Comparison of ENCODE assay signal across 8 cellular contexts in genomic region chr19:5976768-5977167, GRCh38. TPM values are rescaled to one million over a fixed set of nuclear protein-coding genes. Genes with fewer than 3 reads are reported as not detected.
DNase-seq lines count a peak whose midpoint lies in the region; ATAC-seq, FAIRE-seq and TF ChIP-seq lines count a peak whose summit lies in the region.

No MANE protein-coding gene starts in this region.

- H4K20me1 ChIP-seq in GM12878 (ENCODE audit: control insufficient read depth, insufficient read depth): peaks cover 15% of the 10 kb centered on the region; the same call in 1 of the 2 replicates

- TF ChIP-seq EP300 in GM12878 (IDR thresholded peaks at IDR 0.05; ENCODE audit: borderline replicate concordance in 1 of 2, control insufficient read depth in 1 of 2, low read depth in 2 of 2, low read length in 2 of 2): no peak

- TF ChIP-seq POLR2A in GM12878 (IDR thresholded peaks at IDR 0.05; ENCODE audit: low read depth, low read length): no peak

- peaks cover 4 to 11% of the 10 kb centered on the region in 2 experiments for H3K36me3 ChIP-seq in GM12878 (ENCODE audit: control insufficient read depth in 2 of 2, insufficient read depth in 2 of 2, low read length in 1 of 2)
- peaks cover 0 to 4% of the 10 kb centered on the region in 2 donors for H3K36me3 ChIP-seq in lung (ENCODE audit: control insufficient read depth in 2 of 2, insufficient read depth in 2 of 2, low read length in 2 of 2)

- no peaks in the 10 kb centered on the region for H3K9me3 ChIP-seq in GM12878 (replicated peaks; ENCODE audit: control insufficient read depth, insufficient read depth, low read length)
- H3K9me3 ChIP-seq in lung (ENCODE audit: control insufficient read depth in 2 of 2, insufficient read depth in 1 of 2, low read length in 1 of 2): no peaks in the 10 kb centered on the region

- no peak overlapping the region for H2AFZ ChIP-seq in GM12878 (ENCODE audit: control insufficient read depth, low read depth, low read length)

- no peak for TF ChIP-seq RAD21 in GM12878 (IDR thresholded peaks at IDR 0.05; ENCODE audit: insufficient read depth, low read depth, low read length)

- no TSS peak for BruUV-seq in GM12878 (replicated peaks; lab: Mats Ljungman, UMichigan)

- no peak for TF ChIP-seq CTCF in GM12878 (IDR thresholded peaks at IDR 0.05 in 2 of 3, conservative IDR thresholded peaks at IDR 0.05 in 1 of 3; ENCODE audit: control insufficient read depth in 2 of 3, extremely low read depth in 1 of 3, insufficient read depth in 1 of 3, low read depth in 3 of 3, low read length in 3 of 3)
- no peak for TF ChIP-seq CTCF in lung (IDR thresholded peaks at IDR 0.05; ENCODE audit: control extremely low read depth, extremely low read depth)
- TF ChIP-seq CTCF in type B pancreatic cell (conservative IDR thresholded peaks at IDR 0.05): no peak

- H3K4me1 Mint-ChIP-seq in activated naive CD4-positive, alpha-beta T cell treated with anti-CD3 and anti-CD28 coated beads, Interleukin-2, amount 10 ng/mL, durations not matched to agents 7 days and 5 days: peaks cover 71% of the 10 kb centered on the region
- H3K4me1 Mint-ChIP-seq in type B pancreatic cell (ENCODE audit: unreplicated experiment): peaks cover 31% of the 10 kb centered on the region

- intact Hi-C loops in GM12878 (cut with micrococcal nuclease; ENCODE audit: unreplicated experiment) (no loop called here), head of caudate nucleus (cut with DNase I) (loop anchor here (5.0 kb wide), 1 partner anchor 74 kb away; the partner anchor contains the start of genes NDUFA11 and VMAC)

- no peak for DNase-seq in activated naive CD4-positive, alpha-beta T cell treated with anti-CD3 and anti-CD28 coated beads, Interleukin-2, amount 10 ng/mL, durations not matched to agents 7 days and 5 days
- DNase-seq in activated naive CD4-positive, alpha-beta T cell treated with anti-CD3 and anti-CD28 coated beads, Interleukin-2, amount 50 U/mL, for 16 hours: no peak
- DNase-seq in GM12878 (ENCODE audit: low read depth, low spot score) (no peak), lung (ENCODE audit: low spot score) (no peak), type B pancreatic cell (ENCODE audit: extremely low spot score, unreplicated experiment) (no peak), OCI-M1 (lab: John Stamatoyannopoulos, UW) (no peak), head of caudate nucleus (no peak), frontal cortex (ENCODE audit: low spot score in 2 of 2) (no peak)

- peak overlapping the region; percentile 90 for H3K9ac ChIP-seq in GM12878 (ENCODE audit: control insufficient read depth, insufficient read depth, low read length)

- H3K4me1 ChIP-seq in GM12878 (ENCODE audit: control insufficient read depth, insufficient read depth, low read length) (peaks cover 21% of the 10 kb centered on the region), lung (ENCODE audit: control insufficient read depth in 2 of 2, insufficient read depth in 2 of 2, low read length in 2 of 2) (peaks cover 8 to 15% of the 10 kb centered on the region in 2 donors)

- H3K27me3 Mint-ChIP-seq in activated naive CD4-positive, alpha-beta T cell treated with anti-CD3 and anti-CD28 coated beads, Interleukin-2, amount 10 ng/mL, durations not matched to agents 7 days and 5 days: peaks cover 5% of the 10 kb centered on the region
- no peaks in the 10 kb centered on the region for H3K27me3 Mint-ChIP-seq in type B pancreatic cell

- peaks cover 75% of the 10 kb centered on the region for H3K79me2 ChIP-seq in GM12878 (ENCODE audit: control insufficient read depth, insufficient read depth, low read length)

- ATAC-seq in GM12878 (no peak), lung (ENCODE audit: insufficient read depth, low FRiP score) (no peak)

- H3K27ac Mint-ChIP-seq in activated naive CD4-positive, alpha-beta T cell treated with anti-CD3 and anti-CD28 coated beads, Interleukin-2, amount 10 ng/mL, durations not matched to agents 7 days and 5 days: peak overlapping the region; percentile 89
- H3K27ac Mint-ChIP-seq in type B pancreatic cell: peak overlapping the region; percentile 87

- H3K4me3 Mint-ChIP-seq in activated naive CD4-positive, alpha-beta T cell treated with anti-CD3 and anti-CD28 coated beads, Interleukin-2, amount 10 ng/mL, durations not matched to agents 7 days and 5 days: peak overlapping the region; percentile 98
- peak overlapping the region; percentile 93 for H3K4me3 Mint-ChIP-seq in type B pancreatic cell

- RAD21 ChIA-PET in GM12878 (lab: Charles Lee; ENCODE audit: unreplicated experiment): interaction anchor here (3.9 kb wide), 1 partner anchor 9 kb away, joined by 18 read pairs; no protein-coding TSS in a partner anchor

- in situ Hi-C loops in GM12878 (cut with MboI): no loop called here

- POLR2A ChIA-PET in GM12878 (lab: Charles Lee): no interaction called here

- peak overlapping the region; percentile 90 for H3K4me2 ChIP-seq in GM12878 (ENCODE audit: control insufficient read depth, insufficient read depth)

- CTCF ChIA-PET in activated naive CD4-positive, alpha-beta T cell treated with anti-CD3 and anti-CD28 coated beads, Interleukin-2, amount 10 ng/mL, durations not matched to agents 7 days and 5 days (lab: Charles Lee): interaction anchor here (1.5 to 6.3 kb wide), 4 partner anchors 9 to 173 kb away, joined by 3 to 41 read pairs (median 11); no protein-coding TSS in a partner anchor
- CTCF ChIA-PET in GM12878 (lab: Yijun Ruan, JAX): interaction anchor here (0.9 to 6.7 kb wide), 3 partner anchors 9 to 11 kb away, joined by 3 to 58 read pairs (median 7); no protein-coding TSS in a partner anchor

- no peaks in the 10 kb centered on the region for H3K9me3 Mint-ChIP-seq in activated naive CD4-positive, alpha-beta T cell treated with anti-CD3 and anti-CD28 coated beads, Interleukin-2, amount 10 ng/mL, durations not matched to agents 7 days and 5 days
- H3K9me3 Mint-ChIP-seq in type B pancreatic cell: no peaks in the 10 kb centered on the region

- SMC1A ChIA-PET in GM12878 (lab: Charles Lee; ENCODE audit: uncharacterized antibody, unreplicated experiment): interaction anchor here (1.5 to 4.4 kb wide), 4 partner anchors 9 to 172 kb away, joined by 3 to 13 read pairs (median 7); no protein-coding TSS in a partner anchor

- FAIRE-seq in GM12878 (lab: Jason Lieb, UNC): no peak
- no peak for FAIRE-seq in frontal cortex (lab: Jason Lieb, UNC)

- 27% methylated on average over 8 of the region's 8 CpGs for WGBS in GM12878 (ENCODE audit: insufficient coverage, insufficient replicate concordance, low lambda C conversion rate, missing lambda C conversion rate)
- WGBS in lung, 2 donors: 49 to 60% methylated on average over 8 of the region's 8 CpGs

- peaks cover 33% of the 10 kb centered on the region for H3K36me3 Mint-ChIP-seq in activated naive CD4-positive, alpha-beta T cell treated with anti-CD3 and anti-CD28 coated beads, Interleukin-2, amount 10 ng/mL, durations not matched to agents 7 days and 5 days
- H3K36me3 Mint-ChIP-seq in type B pancreatic cell: peaks cover 5% of the 10 kb centered on the region

- H3K27ac ChIP-seq in GM12878 (ENCODE audit: control insufficient read depth, insufficient read depth) (peak overlapping the region; percentile 24), lung (ENCODE audit: low read depth in 1 of 2, low read length in 1 of 2) (no peak overlapping the region)

- H3K4me3 ChIP-seq in GM12878 (peak overlapping the region; percentile 90), lung (peak overlapping the region; percentile 86)

- H3K27me3 ChIP-seq in GM12878 (replicated peaks in 1 of 2; ENCODE audit: control insufficient read depth in 2 of 2, insufficient read depth in 2 of 2, low read length in 1 of 2) (no peaks in the 10 kb centered on the region), lung (ENCODE audit: control insufficient read depth, insufficient read depth) (no peaks in the 10 kb centered on the region)

TF ChIP-seq in GM12878, 131 proteins besides CTCF, POLR2A, EP300 and RAD21 (continues in another document):
- TF ChIP-seq NKRF (conservative IDR thresholded peaks at IDR 0.05) (no peak), ZNF622 (IDR thresholded peaks at IDR 0.05) (no peak), MTA3 (IDR thresholded peaks at IDR 0.05; ENCODE audit: borderline replicate concordance, low read length) (no peak), SMAD1 (IDR thresholded peaks at IDR 0.05; ENCODE audit: low read depth, partially characterized antibody) (no peak), ZSCAN29 (IDR thresholded peaks at IDR 0.05) (no peak)

RNA-seq across cellular contexts. Expression of gene RANBP3, which starts 1.2 kb away (rescaled TPM):
- total RNA-seq in GM12878 (2013; cell fraction: nucleolus; rRNA removed): 50.6 and 76.5 TPM in 2 replicates
- total RNA-seq in GM12878 (2014; rRNA removed): 53.9 and 57.7 TPM in 2 replicates
- total RNA-seq in GM12878 (2014; rRNA removed; fragmentation: Illumina TruSeq; extraction: Trizol): 55.3 and 56.9 TPM in 2 replicates
- 73.4 and 76.6 TPM in 2 replicates for total RNA-seq in GM12878 (2021)
- polyA plus RNA-seq in GM12878 (2011; ENCODE audit: low read depth): 13.0 TPM
- polyA plus RNA-seq in GM12878 (2011; rRNA removed): 30.5 and 59.4 TPM in 2 replicates
- 93.2 and 134 TPM in 2 replicates for polyA plus RNA-seq in GM12878 (2011; cell fraction: cytosol; rRNA removed)
- 150 and 262 TPM in 2 replicates for polyA plus RNA-seq in GM12878 (2011; cell fraction: nucleus; rRNA removed)
- 42.6 and 45.6 TPM in 2 replicates for polyA plus RNA-seq in GM12878 (2012)
- 37.9 and 60.6 TPM in 2 replicates for polyA plus RNA-seq in GM12878 (2014; fragmentation: Illumina TruSeq; extraction: Trizol)
- polyA plus RNA-seq in GM12878 (2014; fragmentation: Nextera tagmentation; extraction: Ambion mirVana): 1 to 10 TPM; 1.1 to 1.2 TPM
- 81.6 and 91.1 TPM in 2 replicates for polyA plus RNA-seq in GM12878 (2014; rRNA removed)
- polyA plus RNA-seq in GM12878 (2016; fragmentation: Nextera tagmentation; extraction: Ambion mirVana): 10 to 100 TPM; 61.0 to 63.3 TPM
- polyA minus RNA-seq in GM12878 (2011; rRNA and poly(A)+ RNA removed): 47.3 and 71.4 TPM in 2 replicates
- polyA minus RNA-seq in GM12878 (2011; cell fraction: cytosol; rRNA and poly(A)+ RNA removed): 34.5 and 45.1 TPM in 2 replicates
- polyA minus RNA-seq in GM12878 (2011; cell fraction: nucleus; rRNA and poly(A)+ RNA removed): 28.5 and 37.0 TPM in 2 replicates
- 10 to 100 TPM; 60.4 to 67.7 TPM for total RNA-seq in lung
- 10 to 100 TPM; 33.6 to 49.4 TPM for polyA plus RNA-seq in lung
- total RNA-seq in type B pancreatic cell (ENCODE audit: low replicate concordance): 75.5 and 92.4 TPM in 2 replicates
- 41.6 TPM for total RNA-seq in frontal cortex
